In genomic region chr10:519716-520401, GRCh38 we compare ENCODE assay signal across 15 cellular contexts.
"Had no signal": no experiment of that assay in that cellular context is flagged by ENCODE, and none has a peak within 500 bp of the region (broad histone marks: within the 10 kb centered on the region; RNA-seq: fewer than 3 reads in every experiment).

No MANE protein-coding gene starts in this region.

- H3K4me3 ChIP-seq: gastroesophageal sphincter, left ventricle myocardium inferior, tibial nerve had no signal

- H3K27me3 Mint-ChIP-seq: brain had no signal

- DNase-seq: activated B cell treated with CpG ODN at 0.5 μM for 24 hours; activated CD4-positive, alpha-beta T cell treated with anti-CD3 and anti-CD28 coated beads, Interleukin-2, amount 10 ng/mL, durations not matched to agents 24 days and 14 days; activated CD8-positive, alpha-beta memory T cell treated with anti-CD3 and anti-CD28 coated beads for 24 hours; amygdala; effector memory CD8-positive, alpha-beta T cell; kidney; left ventricle myocardium inferior; mesenchymal stem cell had no signal

- H3K9me3 Mint-ChIP-seq: activated B cell treated with CpG ODN at 0.5 μM for 24 hours; activated CD4-positive, alpha-beta T cell treated with anti-CD3 and anti-CD28 coated beads, Interleukin-2, amount 10 ng/mL, durations not matched to agents 24 days and 14 days; activated naive CD4-positive, alpha-beta T cell treated with anti-CD3 and anti-CD28 coated beads, Interleukin-2, amount 50 U/mL, for 24 hours; central memory CD8-positive, alpha-beta T cell; dendritic cell treated with granulocyte-macrophage colony-stimulating factor and Interleukin-4, amounts not matched to agents 40 ng/mL and 50 ng/mL, for 4 days; effector memory CD8-positive, alpha-beta T cell had no signal

- H3K27ac Mint-ChIP-seq: activated B cell treated with CpG ODN at 0.5 μM for 24 hours; activated CD4-positive, alpha-beta T cell treated with anti-CD3 and anti-CD28 coated beads, Interleukin-2, amount 10 ng/mL, durations not matched to agents 24 days and 14 days; activated naive CD4-positive, alpha-beta T cell treated with anti-CD3 and anti-CD28 coated beads, Interleukin-2, amount 50 U/mL, for 24 hours; dendritic cell treated with granulocyte-macrophage colony-stimulating factor and Interleukin-4, amounts not matched to agents 40 ng/mL and 50 ng/mL, for 4 days; effector memory CD8-positive, alpha-beta T cell had no signal

- H3K9me3 ChIP-seq: gastroesophageal sphincter, left ventricle myocardium inferior, tibial nerve had no signal

- H3K27ac ChIP-seq: epithelial cell of prostate, left ventricle myocardium inferior, tibial nerve had no signal

- H3K36me3 Mint-ChIP-seq: activated naive CD4-positive, alpha-beta T cell treated with anti-CD3 and anti-CD28 coated beads, Interleukin-2, amount 50 U/mL, for 24 hours had no signal

- H3K4me1 Mint-ChIP-seq: activated B cell treated with CpG ODN at 0.5 μM for 24 hours; activated CD4-positive, alpha-beta T cell treated with anti-CD3 and anti-CD28 coated beads, Interleukin-2, amount 10 ng/mL, durations not matched to agents 24 days and 14 days; activated naive CD4-positive, alpha-beta T cell treated with anti-CD3 and anti-CD28 coated beads, Interleukin-2, amount 50 U/mL, for 24 hours had no signal

- H3K4me3 Mint-ChIP-seq: activated B cell treated with CpG ODN at 0.5 μM for 24 hours; activated CD4-positive, alpha-beta T cell treated with anti-CD3 and anti-CD28 coated beads, Interleukin-2, amount 10 ng/mL, durations not matched to agents 24 days and 14 days; activated naive CD4-positive, alpha-beta T cell treated with anti-CD3 and anti-CD28 coated beads, Interleukin-2, amount 50 U/mL, for 24 hours; central memory CD8-positive, alpha-beta T cell; dendritic cell treated with granulocyte-macrophage colony-stimulating factor and Interleukin-4, amounts not matched to agents 40 ng/mL and 50 ng/mL, for 4 days; effector memory CD8-positive, alpha-beta T cell had no signal

- H3K27me3 ChIP-seq: gastroesophageal sphincter, tibial nerve had no signal
